In genomic region chr16:27636453-27637200, GRCh38 we compare ENCODE assay signal across 32 cellular contexts.
DNase-seq lines count a peak whose midpoint lies in the region; ATAC-seq, FAIRE-seq and TF ChIP-seq lines count a peak whose summit lies in the region.
"Had no signal": no experiment of that assay in that cellular context is flagged by ENCODE, and none has a peak within 500 bp of the region (broad histone marks: within the 10 kb centered on the region; RNA-seq: fewer than 3 reads in every experiment).

No MANE protein-coding gene starts in this region.

- H4K20me1 ChIP-seq in IMR-90 (ENCODE audit: insufficient read depth, low read length) (no peaks in the 10 kb centered on the region), K562 (replicated peaks; ENCODE audit: control insufficient read depth, insufficient read depth, low read length) (no peaks in the 10 kb centered on the region; the same call in 1 of the 2 replicates), neural progenitor cell (ENCODE audit: low read depth) (peaks cover 2% of the 10 kb centered on the region)

- H2BK5ac ChIP-seq in IMR-90 (ENCODE audit: low read depth, low read length, poor library complexity, severe bottlenecking) = no peak overlapping the region

- intact Hi-C loops in IMR-90 (cut with micrococcal nuclease) = loop anchor here (10.0 kb wide), 1 partner anchor 138 kb away; no protein-coding TSS in a partner anchor
- intact Hi-C loops in K562 (cut with micrococcal nuclease) = no loop called here
- intact Hi-C loops in ovary (cut with DNase I) = no loop called here

- H3K36me3 ChIP-seq in IMR-90 (ENCODE audit: control insufficient read depth, insufficient read depth, low read length) (peaks cover 1% of the 10 kb centered on the region; the same call in 1 of the 2 replicates), K562 (ENCODE audit: control insufficient read depth, insufficient read depth, low read length) (no peaks in the 10 kb centered on the region), neural progenitor cell (no peaks in the 10 kb centered on the region), ovary (no peaks in the 10 kb centered on the region)
- H3K36me3 ChIP-seq: Peyer's patch had no signal

- peaks cover 5% of the 10 kb centered on the region for H3K36me3 Mint-ChIP-seq in neural progenitor cell

- H3K9me3 ChIP-seq in IMR-90 (ENCODE audit: control insufficient read depth, insufficient read depth, low read length) (no peaks in the 10 kb centered on the region), K562 (replicated peaks; ENCODE audit: control insufficient read depth, insufficient read depth, low read depth, low read length) (no peaks in the 10 kb centered on the region), neural progenitor cell (ENCODE audit: low read depth) (no peaks in the 10 kb centered on the region), ovary (no peaks in the 10 kb centered on the region)
- H3K9me3 ChIP-seq: ascending aorta, Peyer's patch, upper lobe of right lung had no signal

- H3K56ac ChIP-seq in IMR-90 (ENCODE audit: extremely low read depth, insufficient read depth, low read length) = no peak overlapping the region

- H4K8ac ChIP-seq in IMR-90 (ENCODE audit: low read depth in 2 of 2, low read length in 2 of 2) = no peak overlapping the region

- no peak for TF ChIP-seq RAD21 in IMR-90 (IDR thresholded peaks at IDR 0.05; ENCODE audit: low read length)
- TF ChIP-seq RAD21 in K562 (CRISPR knock-in tag; conservative IDR thresholded peaks at IDR 0.05 in 1 of 2, IDR thresholded peaks at IDR 0.05 in 1 of 2) = no peak

- no peak overlapping the region for H2BK20ac ChIP-seq in IMR-90 (ENCODE audit: low read depth, low read length)

- H3K27ac ChIP-seq in IMR-90 (ENCODE audit: insufficient read depth, low read length) = no peak overlapping the region
- H3K27ac ChIP-seq in K562 (ENCODE audit: extremely low read depth, low read depth, low read length) = no peak overlapping the region
- H3K27ac ChIP-seq in neural progenitor cell = peak overlapping the region; percentile 3
- no peak overlapping the region for H3K27ac ChIP-seq in ovary
- H3K27ac ChIP-seq: ascending aorta, coronary artery, Peyer's patch, upper lobe of right lung had no signal

- no peak overlapping the region for H4K5ac ChIP-seq in IMR-90 (ENCODE audit: low read depth, low read length)

- no peak for TF ChIP-seq POLR2A in IMR-90 (IDR thresholded peaks at IDR 0.05; ENCODE audit: low read depth, low read length)
- TF ChIP-seq POLR2A in K562 (conservative IDR thresholded peaks at IDR 0.05) = no peak
- TF ChIP-seq POLR2A in ovary (IDR thresholded peaks at IDR 0.05) = no peak

- H3K4me2 ChIP-seq in IMR-90 (ENCODE audit: low read depth, low read length) = no peak overlapping the region
- H3K4me2 ChIP-seq in K562 (ENCODE audit: insufficient read depth, low read length) = no peak overlapping the region
- no peak overlapping the region for H3K4me2 ChIP-seq in neural progenitor cell

- in situ Hi-C loops in IMR-90 (cut with MboI; ENCODE audit: low sequenced_read_pairs) = loop anchor here (10.0 kb wide), 1 partner anchor 438 kb away; no protein-coding TSS in a partner anchor
- in situ Hi-C loops in K562 (cut with MboI) = no loop called here

- H3K79me2 ChIP-seq in K562 (ENCODE audit: control insufficient read depth, insufficient read depth, low read length) (no peaks in the 10 kb centered on the region), neural progenitor cell (ENCODE audit: low read depth) (no peaks in the 10 kb centered on the region)

- TF ChIP-seq CTCF in D721Med (IDR thresholded peaks at IDR 0.05; ENCODE audit: insufficient read depth, missing control alignments) (no peak), IMR-90 (conservative IDR thresholded peaks at IDR 0.05; ENCODE audit: low read depth, low read length) (no peak), K562 (IDR thresholded peaks at IDR 0.05 in 2 of 3, conservative IDR thresholded peaks at IDR 0.05 in 1 of 3; ENCODE audit: insufficient read depth in 2 of 3, low read depth in 1 of 3, low read length in 3 of 3) (no peak), neural progenitor cell (IDR thresholded peaks at IDR 0.05) (no peak), ovary (IDR thresholded peaks at IDR 0.05) (no peak), omental fat pad (IDR thresholded peaks at IDR 0.05) (no peak)

- DNase-seq in D721Med (ENCODE audit: insufficient read length, low spot score) = peak; percentile 68
- no peak for DNase-seq in IMR-90
- no peak for DNase-seq in K562 (ENCODE audit: extremely low read depth in 1 of 4, low spot score in 3 of 4)
- DNase-seq in neural progenitor cell (ENCODE audit: low spot score) = peak; percentile 21
- no peak for DNase-seq in stimulated activated CD8-positive, alpha-beta memory T cell treated with anti-CD3 and anti-CD28 coated beads, Interleukin-4, amount 100 ng/mL, for 48 hours
- DNase-seq in ovary = no peak
- no peak for DNase-seq in omental fat pad (ENCODE audit: low spot score)
- no peak for DNase-seq in hippocampal formation (lab: John Stamatoyannopoulos, UW)
- DNase-seq: activated CD4-positive, alpha-beta T cell treated with anti-CD3 and anti-CD28 coated beads, Interleukin-2, amount 10 ng/mL, durations not matched to agents 24 days and 14 days; activated gamma-delta T cell treated with Interleukin-2 at 50 U/mL for 16 hours; activated naive CD8-positive, alpha-beta T cell treated with anti-CD3 and anti-CD28 coated beads, Interleukin-2, amount 10 ng/mL, durations not matched to agents 7 days and 5 days; activated T-cell treated with anti-CD3 and anti-CD28 coated beads, Interleukin-2, amount 50 U/mL, for 24 hours; C1 segment of cervical spinal cord; caudate nucleus; DND-41; effector memory CD8-positive, alpha-beta T cell; KBM-7; kidney; NCI-H1092 treated with DMSO at 0.1 percent for 48 hours; NCI-H1930; NCI-H526 treated with DMSO at 0.1 percent for 48 hours; occipital lobe; Peyer's patch; SIG-M5; stimulated activated CD4-positive, alpha-beta T cell treated with anti-CD3 and anti-CD28 coated beads, Interleukin-15, amount 100 ng/mL, for 24 hours; stimulated activated CD4-positive, alpha-beta T cell treated with anti-CD3 and anti-CD28 coated beads, Interleukin-4, amount 100 ng/mL, for 4 hours; substantia nigra; SW 1271; upper lobe of right lung had no signal

- no peaks in the 10 kb centered on the region for H3K9me3 Mint-ChIP-seq in neural progenitor cell
- H3K9me3 Mint-ChIP-seq: activated CD4-positive, alpha-beta T cell treated with anti-CD3 and anti-CD28 coated beads, Interleukin-2, amount 10 ng/mL, durations not matched to agents 24 days and 14 days; activated naive CD8-positive, alpha-beta T cell treated with anti-CD3 and anti-CD28 coated beads, Interleukin-2, amount 10 ng/mL, durations not matched to agents 7 days and 5 days; activated T-cell treated with anti-CD3 and anti-CD28 coated beads, Interleukin-2, amount 50 U/mL, for 24 hours; effector memory CD8-positive, alpha-beta T cell had no signal

- H2AK5ac ChIP-seq in IMR-90 (ENCODE audit: low read depth, low read length) = no peak overlapping the region

- no peak overlapping the region for H3K27ac Mint-ChIP-seq in neural progenitor cell
- H3K27ac Mint-ChIP-seq: activated CD4-positive, alpha-beta T cell treated with anti-CD3 and anti-CD28 coated beads, Interleukin-2, amount 10 ng/mL, durations not matched to agents 24 days and 14 days; activated naive CD8-positive, alpha-beta T cell treated with anti-CD3 and anti-CD28 coated beads, Interleukin-2, amount 10 ng/mL, durations not matched to agents 7 days and 5 days; activated T-cell treated with anti-CD3 and anti-CD28 coated beads, Interleukin-2, amount 50 U/mL, for 24 hours; stimulated activated memory B cell treated with anti-CD40 and anti-IgM and Interleukin-4, amounts not matched to agents 10 μg/mL and 1 μg/mL and 100 μg/mL, for 72 hours had no signal

- H2BK120ac ChIP-seq in IMR-90 (ENCODE audit: low read depth, low read length) = no peak overlapping the region

- no peak overlapping the region for H2AFZ ChIP-seq in IMR-90 (replicated peaks; ENCODE audit: low read length, poor library complexity)
- no peak overlapping the region for H2AFZ ChIP-seq in K562 (ENCODE audit: low read depth, low read length)
- H2AFZ ChIP-seq in neural progenitor cell (replicated peaks) = no peak overlapping the region

- dilution Hi-C loops in IMR-90 (cut with HindIII; ENCODE audit: low sequenced_read_pairs, unreplicated experiment) = no loop called here

- H3K23ac ChIP-seq in IMR-90 (ENCODE audit: low read depth, low read length) = no peak overlapping the region

- H4K91ac ChIP-seq in IMR-90 (ENCODE audit: insufficient read depth, low read depth, low read length) = no peak overlapping the region

- H3K4me3 ChIP-seq in IMR-90 (ENCODE audit: insufficient read depth, low read depth, low read length) (no peak overlapping the region), K562 (no peak overlapping the region), neural progenitor cell (no peak overlapping the region), ovary (no peak overlapping the region)
- H3K4me3 ChIP-seq: ascending aorta, coronary artery, Peyer's patch, upper lobe of right lung had no signal

- H3K9me1 ChIP-seq in IMR-90 (ENCODE audit: insufficient read depth, low read length) (peaks cover 3% of the 10 kb centered on the region), K562 (ENCODE audit: control insufficient read depth, insufficient read depth, low read length) (no peaks in the 10 kb centered on the region)

- 0 out of 2 replicates have a peak overlapping the region, but pooled peaks have one; percentile 18 for H3K4ac ChIP-seq in IMR-90 (ENCODE audit: low read depth, low read length)

- peaks cover 10% of the 10 kb centered on the region; the same call in 1 of the 2 replicates for H3K4me1 ChIP-seq in IMR-90 (ENCODE audit: control insufficient read depth, insufficient read depth, low read length)
- H3K4me1 ChIP-seq in K562 (replicated peaks in 1 of 2; ENCODE audit: control insufficient read depth in 2 of 2, insufficient read depth in 2 of 2, low read length in 2 of 2) = peaks cover 0 to 7% of the 10 kb centered on the region in 2 experiments; a peak in 2 of 5 replicates
- H3K4me1 ChIP-seq in neural progenitor cell = peaks cover 6% of the 10 kb centered on the region
- peaks cover 1% of the 10 kb centered on the region for H3K4me1 ChIP-seq in ovary (ENCODE audit: insufficient read depth)
- H3K4me1 ChIP-seq: ascending aorta, upper lobe of right lung had no signal

- H3K14ac ChIP-seq in IMR-90 (replicated peaks; ENCODE audit: low read depth, low read length) = no peak overlapping the region

- BruUV-seq in IMR-90 (replicated peaks; lab: Mats Ljungman, UMichigan) = no TSS peak
- BruUV-seq in K562 (replicated peaks; lab: Mats Ljungman, UMichigan) = no TSS peak

- TF ChIP-seq EP300 in K562 (IDR thresholded peaks at IDR 0.05; ENCODE audit: low read length) (no peak), ovary (IDR thresholded peaks at IDR 0.05) (no peak)

- H3K4me3 Mint-ChIP-seq in neural progenitor cell = no peak overlapping the region
- H3K4me3 Mint-ChIP-seq: activated CD4-positive, alpha-beta T cell treated with anti-CD3 and anti-CD28 coated beads, Interleukin-2, amount 10 ng/mL, durations not matched to agents 24 days and 14 days; activated naive CD8-positive, alpha-beta T cell treated with anti-CD3 and anti-CD28 coated beads, Interleukin-2, amount 10 ng/mL, durations not matched to agents 7 days and 5 days; activated T-cell treated with anti-CD3 and anti-CD28 coated beads, Interleukin-2, amount 50 U/mL, for 24 hours; effector memory CD8-positive, alpha-beta T cell; stimulated activated memory B cell treated with anti-CD40 and anti-IgM and Interleukin-4, amounts not matched to agents 10 μg/mL and 1 μg/mL and 100 μg/mL, for 72 hours had no signal

- no peak overlapping the region for H3K18ac ChIP-seq in IMR-90 (ENCODE audit: low read depth, low read length)

- no peak overlapping the region for H2BK15ac ChIP-seq in IMR-90 (ENCODE audit: low read depth, low read length)

- FAIRE-seq in D721Med (lab: Jason Lieb, UNC) (no peak), K562 (lab: Jason Lieb, UNC) (no peak)
- FAIRE-seq: kidney had no signal

- peaks cover 2% of the 10 kb centered on the region for H3K27me3 Mint-ChIP-seq in neural progenitor cell (ENCODE audit: insufficient read depth, low read depth)
- H3K27me3 Mint-ChIP-seq: activated CD4-positive, alpha-beta T cell treated with anti-CD3 and anti-CD28 coated beads, Interleukin-2, amount 10 ng/mL, durations not matched to agents 24 days and 14 days; activated naive CD8-positive, alpha-beta T cell treated with anti-CD3 and anti-CD28 coated beads, Interleukin-2, amount 10 ng/mL, durations not matched to agents 7 days and 5 days; activated T-cell treated with anti-CD3 and anti-CD28 coated beads, Interleukin-2, amount 50 U/mL, for 24 hours; effector memory CD8-positive, alpha-beta T cell; stimulated activated memory B cell treated with anti-CD40 and anti-IgM and Interleukin-4, amounts not matched to agents 10 μg/mL and 1 μg/mL and 100 μg/mL, for 72 hours had no signal

- ATAC-seq in IMR-90 (ENCODE audit: low read depth) (no peak), K562 (no peak; the same call in 2 of the 3 replicates), omental fat pad (ENCODE audit: low FRiP score) (no peak)
- ATAC-seq: effector memory CD8-positive, alpha-beta T cell; stimulated activated memory B cell treated with anti-CD40 and anti-IgM and Interleukin-4, amounts not matched to agents 10 μg/mL and 1 μg/mL and 100 μg/mL, for 72 hours; upper lobe of right lung had no signal

- H3K79me1 ChIP-seq in IMR-90 (ENCODE audit: low read depth in 1 of 2, low read length in 2 of 2) = no peaks in the 10 kb centered on the region

- CTCF ChIA-PET in IMR-90 (lab: Yijun Ruan, JAX) = interaction anchor here (2.5 kb wide), 1 partner anchor 434 kb away, joined by 10 read pairs; no protein-coding TSS in a partner anchor
- CTCF ChIA-PET in K562 (lab: Yijun Ruan, JAX; ENCODE audit: low intra/inter-chr PET ratio) = no interaction called here

- no peak overlapping the region for H2AK9ac ChIP-seq in IMR-90 (replicated peaks; ENCODE audit: low read depth, low read length, poor library complexity)

- H3K9ac ChIP-seq in IMR-90 (ENCODE audit: low read depth, low read length) (no peak overlapping the region), K562 (ENCODE audit: insufficient read depth in 1 of 2, low read depth in 2 of 2, low read length in 2 of 2) (no peak overlapping the region), neural progenitor cell (no peak overlapping the region)

- peaks cover 8% of the 10 kb centered on the region for H3F3A ChIP-seq in neural progenitor cell (ENCODE audit: low read depth)

- POLR2A ChIA-PET in IMR-90 (lab: Charles Lee; ENCODE audit: unreplicated experiment) = no interaction called here
- POLR2A ChIA-PET in K562 (lab: Yijun Ruan, JAX) = no interaction called here

- peaks cover 15% of the 10 kb centered on the region for H3K4me1 Mint-ChIP-seq in neural progenitor cell
- H3K4me1 Mint-ChIP-seq: stimulated activated memory B cell treated with anti-CD40 and anti-IgM and Interleukin-4, amounts not matched to agents 10 μg/mL and 1 μg/mL and 100 μg/mL, for 72 hours had no signal

- 40% methylated on average over 2 of the region's 7 CpGs; no CpG with 5 or more reads in 1 of the 2 experiments for WGBS in IMR-90 (ENCODE audit: extremely low coverage in 2 of 2, insufficient read length in 1 of 2), 2 experiments
- WGBS in K562 (ENCODE audit: insufficient coverage, low coverage, missing lambda C conversion rate) = 74% methylated on average over 7 of the region's 7 CpGs
- WGBS in ovary, 3 donors = 69 to 80% (median 71%) methylated on average over 7 of the region's 7 CpGs

- H3K27me3 ChIP-seq in IMR-90 (ENCODE audit: control insufficient read depth, insufficient read depth, low read length) (no peaks in the 10 kb centered on the region), K562 (ENCODE audit: control insufficient read depth in 2 of 2, insufficient read depth in 2 of 2, low read length in 2 of 2) (no peaks in the 10 kb centered on the region), neural progenitor cell (no peaks in the 10 kb centered on the region), ovary (no peaks in the 10 kb centered on the region)
- H3K27me3 ChIP-seq: ascending aorta, Peyer's patch, upper lobe of right lung had no signal

Comparison
In these comparisons a context has a peak if more than half of its experiments do, and no peak if none do; other contexts are left out.
1. DNase-seq: peak in D721Med (single experiment) and neural progenitor cell (single experiment); none in IMR-90 (single experiment), K562 (0 of 4), stimulated activated CD8-positive, alpha-beta memory T cell treated with anti-CD3 and anti-CD28 coated beads, Interleukin-4, amount 100 ng/mL, for 48 hours (single experiment), ovary (0 of 5), omental fat pad (single experiment) and hippocampal formation (0 of 2).